Comparison of ENCODE assay signal across 1 cellular context in genomic region chr7:135653285-135654080, GRCh38.
TF ChIP-seq lines count a peak whose summit lies in the region.

No MANE protein-coding gene starts in this region.

TF ChIP-seq in HEK293, 187 proteins besides CTCF, POLR2A, EP300 and RAD21 (continued from another document and continues in another):
- TF ChIP-seq ZBTB10 (tag by site-specific recombination; IDR thresholded peaks at IDR 0.05) (no peak), KLF17 (tag by site-specific recombination; IDR thresholded peaks at IDR 0.05) (no peak), OVOL3 (tag by site-specific recombination; IDR thresholded peaks at IDR 0.05) (0 out of 2 replicates have a peak, but pooled peaks have one; percentile 32), ZNF645 (tag by site-specific recombination; IDR thresholded peaks at IDR 0.05) (no peak), ZNF221 (tag by site-specific recombination; IDR thresholded peaks at IDR 0.05; ENCODE audit: borderline replicate concordance) (no peak), ZNF555 (tag by site-specific recombination; conservative IDR thresholded peaks at IDR 0.05) (peak; percentile 95), ZNF16 (tag by site-specific recombination; IDR thresholded peaks at IDR 0.05; ENCODE audit: low read depth) (no peak), PRDM1 (tag by site-specific recombination; IDR thresholded peaks at IDR 0.05) (no peak), BCL11B (tag by site-specific recombination; IDR thresholded peaks at IDR 0.05; ENCODE audit: low read depth) (no peak), ZNF335 (tag by site-specific recombination; conservative IDR thresholded peaks at IDR 0.05) (no peak), ZNF211 (tag by site-specific recombination; IDR thresholded peaks at IDR 0.05; ENCODE audit: low read depth) (no peak), ZSCAN16 (tag by site-specific recombination; IDR thresholded peaks at IDR 0.05) (no peak), ZNF266 (tag by site-specific recombination; IDR thresholded peaks at IDR 0.05; ENCODE audit: low read depth) (peak; percentile 86; the same call in 1 of the 2 replicates), ZFP37 (tag by site-specific recombination; IDR thresholded peaks at IDR 0.05) (peak; percentile 93), ZNF2 (tag by site-specific recombination; IDR thresholded peaks at IDR 0.05) (no peak), ATF2 (tag by site-specific recombination; IDR thresholded peaks at IDR 0.05; ENCODE audit: low read depth) (no peak), ZNF140 (tag by site-specific recombination; IDR thresholded peaks at IDR 0.05) (peak; percentile 97), ZNF37A (tag by site-specific recombination; IDR thresholded peaks at IDR 0.05) (no peak), ZNF510 (tag by site-specific recombination; IDR thresholded peaks at IDR 0.05; ENCODE audit: insufficient replicate concordance) (peak; percentile 93), ZBTB21 (tag by site-specific recombination; IDR thresholded peaks at IDR 0.05) (peak; percentile 51; the same call in 1 of the 2 replicates), ZNF148 (tag by site-specific recombination; IDR thresholded peaks at IDR 0.05; ENCODE audit: borderline replicate concordance) (no peak), ZNF830 (tag by site-specific recombination; IDR thresholded peaks at IDR 0.05; ENCODE audit: low read depth) (no peak), ZNF660 (tag by site-specific recombination; IDR thresholded peaks at IDR 0.05) (no peak), IKZF3 (tag by site-specific recombination; IDR thresholded peaks at IDR 0.05) (no peak), ZNF518A (tag by site-specific recombination; conservative IDR thresholded peaks at IDR 0.05; ENCODE audit: low read depth) (peak; percentile 94), ZBTB26 (tag by site-specific recombination; optimal IDR thresholded peaks at IDR 0.05) (no peak), ZNF513 (tag by site-specific recombination; IDR thresholded peaks at IDR 0.05) (no peak), ZNF629 (tag by site-specific recombination; IDR thresholded peaks at IDR 0.05) (peak; percentile 74), ZNF621 (tag by site-specific recombination; IDR thresholded peaks at IDR 0.05) (no peak), ZNF302 (tag by site-specific recombination; IDR thresholded peaks at IDR 0.05; ENCODE audit: low read depth) (no peak), ZFP41 (tag by site-specific recombination; IDR thresholded peaks at IDR 0.05; ENCODE audit: borderline replicate concordance) (no peak), ZNF501 (tag by site-specific recombination; IDR thresholded peaks at IDR 0.05) (peak; percentile 74; the same call in 1 of the 2 replicates), ZNF529 (tag by site-specific recombination; IDR thresholded peaks at IDR 0.05; ENCODE audit: insufficient replicate concordance) (peak; percentile 58), ZFHX2 (tag by site-specific recombination; conservative IDR thresholded peaks at IDR 0.05) (peak; percentile 39; the same call in 1 of the 2 replicates), MEIS1 (CRISPR knock-in tag; IDR thresholded peaks at IDR 0.05; ENCODE audit: borderline replicate concordance) (no peak), ZNF580 (tag by site-specific recombination; IDR thresholded peaks at IDR 0.05) (0 out of 2 replicates have a peak, but pooled peaks have one; percentile 67), ZBTB11 (tag by site-specific recombination; conservative IDR thresholded peaks at IDR 0.05; ENCODE audit: low read depth) (peak; percentile 85), ZNF23 (tag by site-specific recombination; IDR thresholded peaks at IDR 0.05; ENCODE audit: borderline replicate concordance) (no peak), GLI4 (tag by site-specific recombination; IDR thresholded peaks at IDR 0.05) (no peak), ZNF677 (tag by site-specific recombination; IDR thresholded peaks at IDR 0.05) (no peak)
